In genomic region chr2:199459286-199460100, GRCh38 we compare ENCODE assay signal across 8 cellular contexts. TPM values are rescaled to one million over a fixed set of nuclear protein-coding genes. Genes with fewer than 3 reads are reported as not detected.
DNase-seq lines count a peak whose midpoint lies in the region; ATAC-seq and TF ChIP-seq lines count a peak whose summit lies in the region.

No MANE protein-coding gene starts in this region.

- peaks cover 9% of the 10 kb centered on the region for H3K36me3 Mint-ChIP-seq in activated T-helper 17 cell treated with anti-CD3 and anti-CD28 coated beads, Interleukin-2, amount 50 U/mL, for 72 hours (ENCODE audit: low read depth)

- ATAC-seq in GM19438 (IDR thresholded peaks at IDR 0.05; ENCODE audit: low read depth, unreplicated experiment): peak; percentile 52
- ATAC-seq in activated T-helper 17 cell treated with anti-CD3 and anti-CD28 coated beads, Interleukin-2, amount 50 U/mL, for 72 hours (replicated peaks): peak; percentile 18
- peak; percentile 19 for ATAC-seq in stimulated activated naive CD8-positive, alpha-beta T cell treated with anti-CD3 and anti-CD28 coated beads, Interleukin-15, amount 100 ng/mL, for 72 hours

- H3K9me3 Mint-ChIP-seq in activated T-helper 17 cell treated with anti-CD3 and anti-CD28 coated beads, Interleukin-2, amount 50 U/mL, for 72 hours: no peaks in the 10 kb centered on the region
- H3K9me3 Mint-ChIP-seq in stimulated activated naive CD8-positive, alpha-beta T cell treated with anti-CD3 and anti-CD28 coated beads, Interleukin-15, amount 100 ng/mL, for 72 hours: no peaks in the 10 kb centered on the region

- H3K9me3 ChIP-seq in HUES6 (ENCODE audit: control insufficient read depth, insufficient read depth, low read depth, low read length) (no peaks in the 10 kb centered on the region), muscle layer of colon (ENCODE audit: low read length) (no peaks in the 10 kb centered on the region)

- POLR2A ChIA-PET in BJ (lab: Charles Lee): no interaction called here

- H3K4me3 Mint-ChIP-seq in activated T-helper 17 cell treated with anti-CD3 and anti-CD28 coated beads, Interleukin-2, amount 50 U/mL, for 72 hours: peak overlapping the region; percentile 87
- H3K4me3 Mint-ChIP-seq in stimulated activated naive CD8-positive, alpha-beta T cell treated with anti-CD3 and anti-CD28 coated beads, Interleukin-15, amount 100 ng/mL, for 72 hours: peak overlapping the region; percentile 91 to 94

- H3K27me3 ChIP-seq in BJ (ENCODE audit: control insufficient read depth, insufficient read depth, low read length) (peaks cover 17% of the 10 kb centered on the region), HUES6 (ENCODE audit: control insufficient read depth, insufficient read depth, low read length) (peaks cover 60% of the 10 kb centered on the region), muscle layer of colon (ENCODE audit: control insufficient read depth in 1 of 2, insufficient read depth in 2 of 2, low read length in 2 of 2) (peaks cover 62 to 83% of the 10 kb centered on the region in 2 donors)

- peak overlapping the region; percentile 65 for H3K27ac Mint-ChIP-seq in activated T-helper 17 cell treated with anti-CD3 and anti-CD28 coated beads, Interleukin-2, amount 50 U/mL, for 72 hours
- H3K27ac Mint-ChIP-seq in stimulated activated naive CD8-positive, alpha-beta T cell treated with anti-CD3 and anti-CD28 coated beads, Interleukin-15, amount 100 ng/mL, for 72 hours: peak overlapping the region; percentile 36 to 81

- H3K36me3 ChIP-seq in BJ (ENCODE audit: control insufficient read depth, insufficient read depth, low read length) (no peaks in the 10 kb centered on the region), HUES6 (ENCODE audit: control insufficient read depth, insufficient read depth, low read length) (no peaks in the 10 kb centered on the region), muscle layer of colon (ENCODE audit: insufficient read depth, low read length) (no peaks in the 10 kb centered on the region)

- H3K4me1 Mint-ChIP-seq in activated T-helper 17 cell treated with anti-CD3 and anti-CD28 coated beads, Interleukin-2, amount 50 U/mL, for 72 hours: peaks cover 5% of the 10 kb centered on the region
- peaks cover 31% of the 10 kb centered on the region for H3K4me1 Mint-ChIP-seq in stimulated activated naive CD8-positive, alpha-beta T cell treated with anti-CD3 and anti-CD28 coated beads, Interleukin-15, amount 100 ng/mL, for 72 hours

- H3K27ac ChIP-seq in HUES6 (ENCODE audit: low read depth, low read length): peak overlapping the region; percentile 73; the same call in 1 of the 2 replicates
- peak overlapping the region; percentile 61 for H3K27ac ChIP-seq in muscle layer of colon (ENCODE audit: low read depth, low read length)

- peaks cover 35% of the 10 kb centered on the region for H3K27me3 Mint-ChIP-seq in activated T-helper 17 cell treated with anti-CD3 and anti-CD28 coated beads, Interleukin-2, amount 50 U/mL, for 72 hours
- H3K27me3 Mint-ChIP-seq in stimulated activated naive CD8-positive, alpha-beta T cell treated with anti-CD3 and anti-CD28 coated beads, Interleukin-15, amount 100 ng/mL, for 72 hours: peaks cover 80% of the 10 kb centered on the region

- H3K9ac ChIP-seq in HUES6 (ENCODE audit: low read length) (peak overlapping the region; percentile 90), muscle layer of colon (ENCODE audit: low read length) (peak overlapping the region; percentile 1)

- no peak for TF ChIP-seq CTCF in BJ (IDR thresholded peaks at IDR 0.05; ENCODE audit: insufficient read depth, low read depth, low read length)

- DNase-seq in BJ (ENCODE audit: low read depth) (peak; percentile 75), OCI-M1 (lab: John Stamatoyannopoulos, UW) (peak; percentile 94), fibroblast of gingiva (ENCODE audit: low read depth) (peak; percentile 96)
- peak; percentile 53 to 68 for DNase-seq in stimulated activated naive CD8-positive, alpha-beta T cell treated with anti-CD3 and anti-CD28 coated beads, Interleukin-15, amount 100 ng/mL, for 72 hours

- CTCF ChIA-PET in BJ (lab: Yijun Ruan, JAX): interaction anchor here (0.7 to 1.4 kb wide), 4 partner anchors 11 to 979 kb away, joined by 3 read pairs; no protein-coding TSS in a partner anchor

- H3K4me3 ChIP-seq in BJ (ENCODE audit: low read depth, low read length): peak overlapping the region; percentile 89
- H3K4me3 ChIP-seq in HUES6 (ENCODE audit: low read depth, low read length): peak overlapping the region; percentile 93
- peak overlapping the region; percentile 67 to 88 for H3K4me3 ChIP-seq in muscle layer of colon (ENCODE audit: low read depth in 1 of 2, low read length in 2 of 2)

- peaks cover 15% of the 10 kb centered on the region for H3K4me1 ChIP-seq in HUES6 (ENCODE audit: control insufficient read depth, insufficient read depth, low read length)
- peaks cover 30% of the 10 kb centered on the region for H3K4me1 ChIP-seq in muscle layer of colon (ENCODE audit: insufficient read depth, low read length)

RNA-seq across cellular contexts. Expression of gene SATB2, which starts 1.8 kb away (rescaled TPM):
- 2.7 and 4.8 TPM in 2 replicates for polyA plus RNA-seq in BJ (2011; rRNA removed)
- 8.9 and 17.3 TPM in 2 replicates for polyA minus RNA-seq in BJ (2011; rRNA and poly(A)+ RNA removed)
- total RNA-seq in activated T-helper 17 cell treated with anti-CD3 and anti-CD28 coated beads, Interleukin-2, amount 50 U/mL, for 72 hours: under 1 TPM in 1 of 2 donors, not detected in 1; 0.15 TPM

Comparison
In these comparisons a context has a peak if more than half of its experiments do, and no peak if none do; other contexts are left out.
1. Peak in every context shown above with its lines: DNase-seq, ATAC-seq, H3K4me3 ChIP-seq and H3K27ac ChIP-seq.